In genomic region chr6:150334790-150335783, GRCh38 we compare ENCODE assay signal across 1 cellular context.
TF ChIP-seq lines count a peak whose summit lies in the region.

No MANE protein-coding gene starts in this region.

TF ChIP-seq in HepG2, 621 proteins besides CTCF, POLR2A, EP300 and RAD21 (continued from another document):
- TF ChIP-seq ATF2 (CRISPR knock-in tag; IDR thresholded peaks at IDR 0.05) (no peak), GATAD2A (CRISPR knock-in tag; IDR thresholded peaks at IDR 0.05) (no peak), ZBTB26 (CRISPR knock-in tag; IDR thresholded peaks at IDR 0.05; ENCODE audit: borderline replicate concordance) (no peak), ATAD3A (CRISPR knock-in tag; IDR thresholded peaks at IDR 0.05) (no peak), GPN1 (CRISPR knock-in tag; IDR thresholded peaks at IDR 0.05; ENCODE audit: borderline replicate concordance) (no peak), PTBP1 (IDR thresholded peaks at IDR 0.05; ENCODE audit: low read depth, low read length, poor library complexity, severe bottlenecking) (no peak), ZNF256 (CRISPR knock-in tag; conservative IDR thresholded peaks at IDR 0.05) (no peak), KIAA2018 (CRISPR knock-in tag; IDR thresholded peaks at IDR 0.05; ENCODE audit: borderline replicate concordance) (no peak), RAD51 (IDR thresholded peaks at IDR 0.05; ENCODE audit: borderline replicate concordance) (no peak), GLI4 (CRISPR knock-in tag; IDR thresholded peaks at IDR 0.05; ENCODE audit: borderline replicate concordance) (no peak), CEBPG (CRISPR knock-in tag; IDR thresholded peaks at IDR 0.05) (0 out of 2 replicates have a peak, but pooled peaks have one; percentile 3), PAX8 (CRISPR knock-in tag; IDR thresholded peaks at IDR 0.05; ENCODE audit: borderline replicate concordance) (no peak), RFX3 (CRISPR knock-in tag; IDR thresholded peaks at IDR 0.05) (no peak), ZNF737 (CRISPR knock-in tag; IDR thresholded peaks at IDR 0.05; ENCODE audit: borderline replicate concordance) (no peak), SOX13 (IDR thresholded peaks at IDR 0.05) (no peak), SOX13 (CRISPR knock-in tag; conservative IDR thresholded peaks at IDR 0.05 in 1 of 2, IDR thresholded peaks at IDR 0.05 in 1 of 2) (no peak), ZNF749 (CRISPR knock-in tag; IDR thresholded peaks at IDR 0.05; ENCODE audit: borderline replicate concordance) (no peak), REST (IDR thresholded peaks at IDR 0.05; ENCODE audit: borderline replicate concordance in 1 of 2, low read depth in 1 of 2, low read length in 2 of 2) (no peak), STAG1 (CRISPR knock-in tag; IDR thresholded peaks at IDR 0.05) (peak; percentile 83), ASH2L (IDR thresholded peaks at IDR 0.05; ENCODE audit: insufficient read length, low read depth, low read length) (no peak), MIER3 (CRISPR knock-in tag; IDR thresholded peaks at IDR 0.05; ENCODE audit: borderline replicate concordance) (no peak), SMC3 (IDR thresholded peaks at IDR 0.05; ENCODE audit: low read length) (peak; percentile 87), LBX2 (CRISPR knock-in tag; IDR thresholded peaks at IDR 0.05; ENCODE audit: borderline replicate concordance) (no peak), NR2F6 (IDR thresholded peaks at IDR 0.05) (no peak), NR2F6 (CRISPR knock-in tag; IDR thresholded peaks at IDR 0.05) (no peak), ZNF501 (CRISPR knock-in tag; IDR thresholded peaks at IDR 0.05) (no peak), KLF16 (CRISPR knock-in tag; IDR thresholded peaks at IDR 0.05) (0 out of 4 replicates have a peak, but pooled peaks of 1 of the 2 experiments have one; percentile 18), ZBTB8A (CRISPR knock-in tag; IDR thresholded peaks at IDR 0.05; ENCODE audit: borderline replicate concordance, low read depth) (no peak), ZNF337 (CRISPR knock-in tag; IDR thresholded peaks at IDR 0.05; ENCODE audit: borderline replicate concordance, low read depth) (no peak)
